ENCODE assay signal across 22 cellular contexts in genomic region chr1:43951021-43951985, GRCh38. TPM values are rescaled to one million over a fixed set of nuclear protein-coding genes. Genes with fewer than 3 reads are reported as not detected.
DNase-seq lines count a peak whose midpoint lies in the region; ATAC-seq and TF ChIP-seq lines count a peak whose summit lies in the region.
"Had no signal": no experiment of that assay in that cellular context is flagged by ENCODE, and none has a peak within 500 bp of the region (broad histone marks: within the 10 kb centered on the region; RNA-seq: fewer than 3 reads in every experiment).

No MANE protein-coding gene starts in this region.

- no peaks in the 10 kb centered on the region for H3K27me3 ChIP-seq in neural cell (ENCODE audit: insufficient read depth, low read depth, low read length)
- no peaks in the 10 kb centered on the region for H3K27me3 ChIP-seq in CD8-positive, alpha-beta T cell (ENCODE audit: insufficient read depth, low read length)
- H3K27me3 ChIP-seq: body of pancreas, gastroesophageal sphincter, vagina had no signal

- H3K4me1 Mint-ChIP-seq in CD8-positive, alpha-beta T cell (ENCODE audit: low read depth) = peaks cover 33% of the 10 kb centered on the region

- peaks cover 62% of the 10 kb centered on the region for H3K79me2 ChIP-seq in neural cell (replicated peaks; ENCODE audit: insufficient read depth, low read length)

- TF ChIP-seq RAD21 in neural cell (conservative IDR thresholded peaks at IDR 0.05) = no peak

- H3K9me3 Mint-ChIP-seq in CD8-positive, alpha-beta T cell = no peaks in the 10 kb centered on the region
- H3K9me3 Mint-ChIP-seq: activated CD8-positive, alpha-beta T cell treated with anti-CD3 and anti-CD28 coated beads for 36 hours; activated naive CD4-positive, alpha-beta T cell treated with anti-CD3 and anti-CD28 coated beads, Interleukin-2, amount 50 U/mL, for 72 hours; activated T-cell treated with anti-CD3 and anti-CD28 coated beads, Interleukin-2, amount 50 U/mL, for 72 hours; mesothelial cell of epicardium; natural killer cell treated with Interleukin-12 subunit alpha and Interleukin-12 subunit beta and Interleukin-15 and Interleukin-18, amount 100 ng/mL, for 72 hours had no signal

- no peaks in the 10 kb centered on the region for H3F3A ChIP-seq in neural cell (ENCODE audit: insufficient read depth, low read length, poor library complexity, severe bottlenecking)

- POLR2A ChIA-PET in CD8-positive, alpha-beta T cell (lab: Charles Lee) = no interaction called here

- CTCF ChIA-PET in CD8-positive, alpha-beta T cell (lab: Charles Lee) = no interaction called here

- H3K4me1 ChIP-seq in CD8-positive, alpha-beta T cell (ENCODE audit: insufficient read depth, low read length) = peaks cover 15% of the 10 kb centered on the region

- H3K27ac ChIP-seq in caudate nucleus (ENCODE audit: low read depth, low read length) = peak overlapping the region; percentile 4
- peak overlapping the region; percentile 99 for H3K27ac ChIP-seq in neural cell (ENCODE audit: low read length)
- no peak overlapping the region for H3K27ac ChIP-seq in CD8-positive, alpha-beta T cell (ENCODE audit: low read depth, low read length)
- H3K27ac ChIP-seq: A549, body of pancreas, gastroesophageal sphincter, prostate gland, vagina had no signal

- no peaks in the 10 kb centered on the region for H3K9me2 ChIP-seq in neural cell (ENCODE audit: insufficient read depth, low read length)

- intact Hi-C loops in CD8-positive, alpha-beta T cell (cut with DNase I, micrococcal nuclease) = no loop called here

- H3K36me3 Mint-ChIP-seq in CD8-positive, alpha-beta T cell = peaks cover 19% of the 10 kb centered on the region

- H3K4me3 Mint-ChIP-seq in CD8-positive, alpha-beta T cell = no peak overlapping the region
- H3K4me3 Mint-ChIP-seq: activated CD8-positive, alpha-beta T cell treated with anti-CD3 and anti-CD28 coated beads for 36 hours; mesothelial cell of epicardium; natural killer cell treated with Interleukin-12 subunit alpha and Interleukin-12 subunit beta and Interleukin-15 and Interleukin-18, amount 100 ng/mL, for 72 hours had no signal

- no peaks in the 10 kb centered on the region for H3K36me3 ChIP-seq in neural cell (ENCODE audit: insufficient read depth, low read length)
- H3K36me3 ChIP-seq in CD8-positive, alpha-beta T cell (ENCODE audit: insufficient read depth, low read length) = peaks cover under 1% of the 10 kb centered on the region
- H3K36me3 ChIP-seq: prostate gland, vagina had no signal

- no peaks in the 10 kb centered on the region for H4K20me1 ChIP-seq in neural cell (ENCODE audit: insufficient read depth)

- H3K9me3 ChIP-seq in neural cell (ENCODE audit: low read length) = no peaks in the 10 kb centered on the region
- no peaks in the 10 kb centered on the region for H3K9me3 ChIP-seq in CD8-positive, alpha-beta T cell (ENCODE audit: low read length)
- H3K9me3 ChIP-seq: A549, body of pancreas, gastroesophageal sphincter, prostate gland, vagina had no signal

- DNase-seq in AG08396 (ENCODE audit: low spot score) (peak; percentile 18), NCI-H82 (lab: John Stamatoyannopoulos, UW) (peak; percentile 53), caudate nucleus (lab: John Stamatoyannopoulos, UW) (no peak), AG08395 (ENCODE audit: low spot score) (no peak)
- DNase-seq in activated naive CD4-positive, alpha-beta T cell treated with anti-CD3 and anti-CD28 coated beads, Interleukin-2, amount 50 U/mL, for 16 hours = no peak
- no peak for DNase-seq in CD8-positive, alpha-beta T cell
- DNase-seq: activated CD8-positive, alpha-beta T cell treated with anti-CD3 and anti-CD28 coated beads for 36 hours; activated T-cell treated with anti-CD3 and anti-CD28 coated beads, Interleukin-2, amount 50 U/mL, for 72 hours; body of pancreas; C1 segment of cervical spinal cord; NCI-H345; Right ventricle myocardium superior; stimulated activated CD4-positive, alpha-beta T cell treated with anti-CD3 and anti-CD28 coated beads, Interleukin-4, amount 100 ng/mL, for 24 hours had no signal

- H3K9ac ChIP-seq in neural cell (ENCODE audit: low read length) = no peak overlapping the region

- ATAC-seq in HG03095 (IDR thresholded peaks at IDR 0.05; ENCODE audit: unreplicated experiment) = no peak
- ATAC-seq in CD8-positive, alpha-beta T cell = no peak
- ATAC-seq: A549; activated CD8-positive, alpha-beta T cell treated with anti-CD3 and anti-CD28 coated beads for 36 hours; activated naive CD4-positive, alpha-beta T cell treated with anti-CD3 and anti-CD28 coated beads, Interleukin-2, amount 50 U/mL, for 72 hours; activated T-cell treated with anti-CD3 and anti-CD28 coated beads, Interleukin-2, amount 50 U/mL, for 72 hours; body of pancreas; gastroesophageal sphincter; natural killer cell treated with Interleukin-12 subunit alpha and Interleukin-12 subunit beta and Interleukin-15 and Interleukin-18, amount 100 ng/mL, for 72 hours had no signal

- H3K27ac Mint-ChIP-seq in CD8-positive, alpha-beta T cell = no peak overlapping the region
- H3K27ac Mint-ChIP-seq: activated CD8-positive, alpha-beta T cell treated with anti-CD3 and anti-CD28 coated beads for 36 hours; activated T-cell treated with anti-CD3 and anti-CD28 coated beads, Interleukin-2, amount 50 U/mL, for 72 hours; mesothelial cell of epicardium had no signal

- peak overlapping the region; percentile 78 for H3K4me3 ChIP-seq in neural cell (ENCODE audit: low read length)
- no peak overlapping the region for H3K4me3 ChIP-seq in CD8-positive, alpha-beta T cell (ENCODE audit: low read depth, low read length)
- H3K4me3 ChIP-seq: A549, body of pancreas, gastroesophageal sphincter, prostate gland, vagina had no signal

- H3K4me2 ChIP-seq in neural cell (ENCODE audit: low read length) = peak overlapping the region; percentile 10
- H3K4me2 ChIP-seq: A549 had no signal

- no peaks in the 10 kb centered on the region for H3K27me3 Mint-ChIP-seq in CD8-positive, alpha-beta T cell (ENCODE audit: low read depth)
- H3K27me3 Mint-ChIP-seq: activated CD8-positive, alpha-beta T cell treated with anti-CD3 and anti-CD28 coated beads for 36 hours; natural killer cell treated with Interleukin-12 subunit alpha and Interleukin-12 subunit beta and Interleukin-15 and Interleukin-18, amount 100 ng/mL, for 72 hours had no signal

- TF ChIP-seq CTCF in neural cell (IDR thresholded peaks at IDR 0.05; ENCODE audit: poor library complexity, severe bottlenecking) = no peak
- no peak for TF ChIP-seq CTCF in CD8-positive, alpha-beta T cell (IDR thresholded peaks at IDR 0.05)

- no peak overlapping the region for H2AFZ ChIP-seq in neural cell (ENCODE audit: low read depth, low read length)

- no peak for TF ChIP-seq EP300 in neural cell (conservative IDR thresholded peaks at IDR 0.05; ENCODE audit: poor library complexity, severe bottlenecking)

TF ChIP-seq in neural cell, 6 proteins besides CTCF, POLR2A, EP300 and RAD21:
- TF ChIP-seq REST (IDR thresholded peaks at IDR 0.05; ENCODE audit: borderline replicate concordance) = no peak
- TF ChIP-seq EZH2 (IDR thresholded peaks at IDR 0.05; ENCODE audit: borderline replicate concordance, insufficient read depth, low read length, poor library complexity, severe bottlenecking) = no peak
- no peak for TF ChIP-seq MXI1 (conservative IDR thresholded peaks at IDR 0.05; ENCODE audit: poor library complexity, severe bottlenecking)
- TF ChIP-seq SMC3 (conservative IDR thresholded peaks at IDR 0.05; ENCODE audit: poor library complexity) = no peak
- no peak for TF ChIP-seq TAF1 (IDR thresholded peaks at IDR 0.05; ENCODE audit: low read depth)
- no peak for TF ChIP-seq POLR2AphosphoS5 (IDR thresholded peaks at IDR 0.05)

RNA-seq across cellular contexts. Expression of gene IPO13, which starts 4.6 kb away (rescaled TPM):
- 29.8 and 38.4 TPM in 2 replicates for polyA plus RNA-seq in neural cell
- 36.6 and 39.0 TPM in 2 replicates for polyA minus RNA-seq in neural cell
- total RNA-seq in CD8-positive, alpha-beta T cell = 1 to 10 TPM; 6.5 to 8.1 TPM

RNA-seq across cellular contexts. Expression of gene ARTN, which starts 17.7 kb away (rescaled TPM):
- 1.4 and 2.2 TPM in 2 replicates for polyA plus RNA-seq in neural cell
- polyA minus RNA-seq in neural cell = 0.58 TPM in 1 of 2 replicates, not detected in the other
- under 1 TPM; 0.81 to 0.84 TPM for total RNA-seq in CD8-positive, alpha-beta T cell
- total RNA-seq: Right ventricle myocardium superior had no signal

RNA-seq across cellular contexts. Expression of gene DPH2, which starts 18.5 kb away (rescaled TPM):
- polyA plus RNA-seq in neural cell = 26.0 and 29.2 TPM in 2 replicates
- 13.1 and 16.3 TPM in 2 replicates for polyA minus RNA-seq in neural cell
- total RNA-seq in CD8-positive, alpha-beta T cell = 10 to 100 TPM; 14.8 to 15.7 TPM

RNA-seq across cellular contexts. Expression of gene ATP6V0B, which starts 23.5 kb away (rescaled TPM):
- 580 and 705 TPM in 2 replicates for polyA plus RNA-seq in neural cell
- 239 and 250 TPM in 2 replicates for polyA minus RNA-seq in neural cell
- 10 to 100 TPM; 52.0 to 56.3 TPM for total RNA-seq in CD8-positive, alpha-beta T cell

RNA-seq across cellular contexts. Expression of gene B4GALT2, which starts 27.7 kb away (rescaled TPM):
- polyA plus RNA-seq in neural cell = 129 and 147 TPM in 2 replicates
- polyA minus RNA-seq in neural cell = 117 and 141 TPM in 2 replicates
- total RNA-seq in CD8-positive, alpha-beta T cell = under 1 TPM; 0.42 to 0.71 TPM

Comparison
In these comparisons a context has a peak if more than half of its experiments do, and no peak if none do; other contexts are left out.
1. DNase-seq: peak in AG08396 (single experiment) and NCI-H82 (single experiment); none in caudate nucleus (0 of 61), AG08395 (single experiment), activated naive CD4-positive, alpha-beta T cell treated with anti-CD3 and anti-CD28 coated beads, Interleukin-2, amount 50 U/mL, for 16 hours (single experiment) and CD8-positive, alpha-beta T cell (0 of 7).